In the genomic region with DNA sequence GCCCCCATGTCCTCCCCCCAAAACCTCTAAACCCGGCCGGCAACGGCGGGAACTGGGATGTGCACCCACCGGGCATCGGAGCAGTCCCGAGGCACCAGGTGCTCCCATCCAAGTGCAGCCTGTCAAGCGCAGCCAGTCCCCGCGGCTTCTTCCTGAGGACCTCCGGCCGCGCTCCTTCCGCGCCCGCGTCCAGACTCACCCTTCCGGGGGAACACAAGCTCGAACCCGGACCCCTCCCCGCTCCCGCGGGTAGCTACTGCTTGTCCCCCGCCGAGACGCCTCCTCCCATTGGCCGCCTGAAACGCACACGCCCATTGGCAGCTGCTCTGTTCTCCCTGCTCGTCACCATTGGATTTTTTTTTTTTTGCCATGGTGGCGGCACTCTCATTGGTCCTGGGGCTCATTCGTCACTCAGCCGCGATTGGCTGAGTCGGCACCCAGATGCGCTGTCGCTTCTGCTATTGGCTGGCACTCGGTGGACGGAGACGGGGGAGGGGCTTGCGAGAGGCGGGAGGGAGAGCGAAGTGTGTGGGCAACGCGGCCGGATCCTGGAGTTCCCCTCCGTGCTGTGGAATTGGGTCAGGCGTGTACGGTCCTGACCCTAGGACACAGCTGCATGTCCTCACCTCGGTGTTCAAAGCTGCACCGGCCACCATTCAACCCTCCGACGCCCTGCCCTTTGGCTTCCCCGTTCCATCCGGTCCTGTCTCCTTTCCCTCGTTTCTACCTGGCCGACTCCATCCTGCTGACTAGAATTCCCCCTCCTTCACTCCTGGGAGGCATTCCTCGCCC, we compare ENCODE assay signal across 8 cellular contexts. TPM values are rescaled to one million over a fixed set of nuclear protein-coding genes. Genes with fewer than 3 reads are reported as not detected.
DNase-seq lines count a peak whose midpoint lies in the region; ATAC-seq lines count a peak whose summit lies in the region.

A gene (minus strand): TSS at position 262 of the 792 bp plus-strand sequence. CDS start 2,166 bp downstream, outside the sequence.

- peak within 1 kb of the TSS; percentile 22 for H3K27ac ChIP-seq in temporal lobe (ENCODE audit: low read depth, low read length)

- no peaks in the 10 kb centered on the region for H3K9me3 Mint-ChIP-seq in activated naive CD4-positive, alpha-beta T cell treated with anti-CD3 and anti-CD28 coated beads, Interleukin-2, amount 50 U/mL, for 72 hours

- peaks cover 14 to 16% of the 10 kb centered on the region in 2 donors for H3K36me3 Mint-ChIP-seq in activated naive CD4-positive, alpha-beta T cell treated with anti-CD3 and anti-CD28 coated beads, Interleukin-2, amount 50 U/mL, for 72 hours

- H3K27ac Mint-ChIP-seq in activated naive CD4-positive, alpha-beta T cell treated with anti-CD3 and anti-CD28 coated beads, Interleukin-2, amount 50 U/mL, for 72 hours, result peak within 1 kb of the TSS; percentile 79 to 90

- H3K4me3 ChIP-seq in GM08714 (ENCODE audit: low read length), result peak within 1 kb of the TSS; percentile 95

- DNase-seq in NCI-H1092 treated with DMSO at 0.1 percent for 48 hours (lab: John Stamatoyannopoulos, UW) (peak; percentile 99), SKM-1 (lab: John Stamatoyannopoulos, UW; ENCODE audit: unreplicated experiment) (peak; percentile 97), globus pallidus (ENCODE audit: low spot score) (peak; percentile 98), occipital lobe (lab: John Stamatoyannopoulos, UW) (peak; percentile 95)
- DNase-seq in activated naive CD4-positive, alpha-beta T cell treated with anti-CD3 and anti-CD28 coated beads, Interleukin-2, amount 50 U/mL, for 72 hours (ENCODE audit: low spot score in 2 of 2), result peak; percentile 99

- ATAC-seq in HG02610 (IDR thresholded peaks at IDR 0.05; ENCODE audit: unreplicated experiment), result peak; percentile 90
- ATAC-seq in activated naive CD4-positive, alpha-beta T cell treated with anti-CD3 and anti-CD28 coated beads, Interleukin-2, amount 50 U/mL, for 72 hours, result peak; percentile 97 to 99

RNA-seq across cellular contexts. Expression of the gene that starts here (rescaled TPM):
- 100 to 1,000 TPM; 164 to 232 TPM for total RNA-seq in activated naive CD4-positive, alpha-beta T cell treated with anti-CD3 and anti-CD28 coated beads, Interleukin-2, amount 50 U/mL, for 72 hours
- total RNA-seq in occipital lobe, result 26.5 TPM
- total RNA-seq in temporal lobe, result 25.6 TPM

Comparison
In these comparisons a context has a peak if more than half of its experiments do, and no peak if none do; other contexts are left out.
1. Peak in every context shown above with its lines: DNase-seq, ATAC-seq, H3K4me3 ChIP-seq and H3K27ac ChIP-seq.